Comparison of ENCODE assay signal across 15 cellular contexts in genomic region chr2:101720732-101721131, GRCh38. TPM values are rescaled to one million over a fixed set of nuclear protein-coding genes. Genes with fewer than 3 reads are reported as not detected.
A peak's percentile ranks its signal among the peaks of the same experiment; 100 is the strongest.
DNase-seq lines count a peak whose midpoint lies in the region; ATAC-seq, FAIRE-seq and TF ChIP-seq lines count a peak whose summit lies in the region.
"Had no signal": no experiment of that assay in that cellular context is flagged by ENCODE, and none has a peak within 500 bp of the region (broad histone marks: within the 10 kb centered on the region; RNA-seq: fewer than 3 reads in every experiment).

No MANE protein-coding gene starts in this region.

- H3K4me1 ChIP-seq in astrocyte (ENCODE audit: insufficient read depth, low read length), result peaks cover 19% of the 10 kb centered on the region
- H3K4me1 ChIP-seq: body of pancreas had no signal

- H3K36me3 Mint-ChIP-seq in T-helper 2 cell treated with Interferon-gamma antibody and Interleukin-4, amounts not matched to agents 5 μg/mL and 100 μg/mL, for 36 hours (ENCODE audit: low read depth), result peaks cover 48% of the 10 kb centered on the region
- peaks cover 7% of the 10 kb centered on the region for H3K36me3 Mint-ChIP-seq in IgD-negative memory B cell
- peaks cover 33% of the 10 kb centered on the region for H3K36me3 Mint-ChIP-seq in astrocyte (ENCODE audit: low read depth, unreplicated experiment)
- H3K36me3 Mint-ChIP-seq in natural killer cell treated with Interleukin-12 subunit alpha and Interleukin-12 subunit beta and Interleukin-15 and Interleukin-18, amount 100 ng/mL, for 72 hours, result peaks cover 19% of the 10 kb centered on the region

- no peaks in the 10 kb centered on the region for H3K27me3 Mint-ChIP-seq in T-helper 2 cell treated with Interferon-gamma antibody and Interleukin-4, amounts not matched to agents 5 μg/mL and 100 μg/mL, for 36 hours (ENCODE audit: low read depth)
- H3K27me3 Mint-ChIP-seq in IgD-negative memory B cell (no peaks in the 10 kb centered on the region), astrocyte (ENCODE audit: low read depth, unreplicated experiment) (no peaks in the 10 kb centered on the region)
- H3K27me3 Mint-ChIP-seq in natural killer cell treated with Interleukin-12 subunit alpha and Interleukin-12 subunit beta and Interleukin-15 and Interleukin-18, amount 100 ng/mL, for 72 hours, result no peaks in the 10 kb centered on the region

- no peak for TF ChIP-seq CTCF in astrocyte (IDR thresholded peaks at IDR 0.05; ENCODE audit: insufficient read depth, low read depth, low read length)

- H3K9me3 ChIP-seq in astrocyte (ENCODE audit: insufficient read depth, low read depth, low read length), result no peaks in the 10 kb centered on the region
- H3K9me3 ChIP-seq: body of pancreas had no signal

- H3K4me3 Mint-ChIP-seq in T-helper 2 cell treated with Interferon-gamma antibody and Interleukin-4, amounts not matched to agents 5 μg/mL and 100 μg/mL, for 36 hours, result peak overlapping the region; percentile 31
- H3K4me3 Mint-ChIP-seq in IgD-negative memory B cell (peak overlapping the region; percentile 34 to 79 (median 47)), astrocyte (ENCODE audit: unreplicated experiment) (no peak overlapping the region)
- no peak overlapping the region for H3K4me3 Mint-ChIP-seq in natural killer cell treated with Interleukin-12 subunit alpha and Interleukin-12 subunit beta and Interleukin-15 and Interleukin-18, amount 100 ng/mL, for 72 hours

- no peak overlapping the region for H3K4me3 ChIP-seq in astrocyte (ENCODE audit: insufficient read depth, low read depth, low read length)
- H3K4me3 ChIP-seq: body of pancreas, dorsolateral prefrontal cortex had no signal

- no peak for FAIRE-seq in astrocyte (lab: Jason Lieb, UNC)

- peaks cover 2% of the 10 kb centered on the region for H3K36me3 ChIP-seq in astrocyte (ENCODE audit: insufficient read depth, low read length)

- ATAC-seq in natural killer cell treated with Interleukin-12 subunit alpha and Interleukin-12 subunit beta and Interleukin-15 and Interleukin-18, amount 100 ng/mL, for 72 hours, result no peak
- ATAC-seq in HG03442 (IDR thresholded peaks at IDR 0.05; ENCODE audit: unreplicated experiment) (no peak), HG03520 (IDR thresholded peaks at IDR 0.05; ENCODE audit: unreplicated experiment) (no peak)
- ATAC-seq: body of pancreas, left lobe of liver had no signal

- H3K9ac ChIP-seq in astrocyte (ENCODE audit: low read length), result no peak overlapping the region

- H3K4me1 Mint-ChIP-seq in T-helper 2 cell treated with Interferon-gamma antibody and Interleukin-4, amounts not matched to agents 5 μg/mL and 100 μg/mL, for 36 hours (ENCODE audit: low read depth), result peaks cover 76% of the 10 kb centered on the region
- H3K4me1 Mint-ChIP-seq in IgD-negative memory B cell (peaks cover 65 to 82% (median 72%) of the 10 kb centered on the region in 3 donors), astrocyte (ENCODE audit: low read depth, unreplicated experiment) (peaks cover 26% of the 10 kb centered on the region)
- H3K4me1 Mint-ChIP-seq in natural killer cell treated with Interleukin-12 subunit alpha and Interleukin-12 subunit beta and Interleukin-15 and Interleukin-18, amount 100 ng/mL, for 72 hours (ENCODE audit: low read depth in 2 of 2), result peaks cover 70 to 81% of the 10 kb centered on the region in 2 donors

- no peak for DNase-seq in T-helper 2 cell treated with Interferon-gamma antibody and Interleukin-4, amounts not matched to agents 5 μg/mL and 100 μg/mL, for 36 hours (ENCODE audit: low spot score)
- DNase-seq in T-helper 2 cell (no peak), astrocyte (ENCODE audit: low read depth) (no peak), posterior vena cava (ENCODE audit: low spot score) (no peak)
- DNase-seq in natural killer cell treated with Interleukin-12 subunit alpha and Interleukin-12 subunit beta and Interleukin-15 and Interleukin-18, amount 100 ng/mL, for 72 hours (ENCODE audit: low spot score), result no peak
- DNase-seq: 8988T; activated CD4-positive, alpha-beta T cell treated with anti-CD3 and anti-CD28 coated beads for 4 hours; body of pancreas; dorsolateral prefrontal cortex; NCI-H1930; NCI-H526 had no signal

- peak overlapping the region; percentile 1 for H3K4me2 ChIP-seq in astrocyte (ENCODE audit: low read length)

- intact Hi-C loops in posterior vena cava (cut with DNase I), result no loop called here

- no peaks in the 10 kb centered on the region for H3K9me3 Mint-ChIP-seq in T-helper 2 cell treated with Interferon-gamma antibody and Interleukin-4, amounts not matched to agents 5 μg/mL and 100 μg/mL, for 36 hours
- H3K9me3 Mint-ChIP-seq in IgD-negative memory B cell (no peaks in the 10 kb centered on the region), astrocyte (ENCODE audit: unreplicated experiment) (peaks cover 3% of the 10 kb centered on the region)
- peaks cover 3% of the 10 kb centered on the region for H3K9me3 Mint-ChIP-seq in natural killer cell treated with Interleukin-12 subunit alpha and Interleukin-12 subunit beta and Interleukin-15 and Interleukin-18, amount 100 ng/mL, for 72 hours

- no peaks in the 10 kb centered on the region for H3K27me3 ChIP-seq in astrocyte (ENCODE audit: insufficient read depth, low read length)
- H3K27me3 ChIP-seq: body of pancreas, dorsolateral prefrontal cortex had no signal

- no peak overlapping the region for H2AFZ ChIP-seq in astrocyte (ENCODE audit: low read depth, low read length)

- peaks cover 99% of the 10 kb centered on the region for H3K79me2 ChIP-seq in astrocyte (ENCODE audit: insufficient read depth, low read length)

- H4K20me1 ChIP-seq in astrocyte (ENCODE audit: insufficient read depth, low read length), result peaks cover 95% of the 10 kb centered on the region

- no peak overlapping the region for H3K27ac ChIP-seq in astrocyte (ENCODE audit: low read depth, low read length)
- H3K27ac ChIP-seq: body of pancreas had no signal

- peak overlapping the region; percentile 59 for H3K27ac Mint-ChIP-seq in T-helper 2 cell treated with Interferon-gamma antibody and Interleukin-4, amounts not matched to agents 5 μg/mL and 100 μg/mL, for 36 hours
- H3K27ac Mint-ChIP-seq in IgD-negative memory B cell (peak overlapping the region; percentile 92 to 97 (median 97)), astrocyte (ENCODE audit: unreplicated experiment) (no peak overlapping the region)
- H3K27ac Mint-ChIP-seq in natural killer cell treated with Interleukin-12 subunit alpha and Interleukin-12 subunit beta and Interleukin-15 and Interleukin-18, amount 100 ng/mL, for 72 hours, result peak overlapping the region; percentile 93 to 96

RNA-seq across cellular contexts. Expression of gene MAP4K4, which starts 23.2 kb away (rescaled TPM):
- 9.3 TPM for polyA plus RNA-seq in IgD-negative memory B cell
- total RNA-seq in astrocyte (204 and 231 TPM in 2 replicates), posterior vena cava (10 to 100 TPM; 53.5 to 75.8 TPM)
- total RNA-seq in natural killer cell treated with Interleukin-12 subunit alpha and Interleukin-12 subunit beta and Interleukin-15 and Interleukin-18, amount 100 ng/mL, for 72 hours, result 10 to 100 TPM; 69.1 to 71.5 TPM

Comparison
In these comparisons a context has a peak if more than half of its experiments do, and no peak if none do; other contexts are left out.
1. H3K4me3 Mint-ChIP-seq: peak in T-helper 2 cell treated with Interferon-gamma antibody and Interleukin-4, amounts not matched to agents 5 μg/mL and 100 μg/mL, for 36 hours (single experiment) and IgD-negative memory B cell (4 of 4); none in astrocyte (single experiment) and natural killer cell treated with Interleukin-12 subunit alpha and Interleukin-12 subunit beta and Interleukin-15 and Interleukin-18, amount 100 ng/mL, for 72 hours (single experiment).